Comparison of ENCODE assay signal across 21 cellular contexts in the genomic region with DNA sequence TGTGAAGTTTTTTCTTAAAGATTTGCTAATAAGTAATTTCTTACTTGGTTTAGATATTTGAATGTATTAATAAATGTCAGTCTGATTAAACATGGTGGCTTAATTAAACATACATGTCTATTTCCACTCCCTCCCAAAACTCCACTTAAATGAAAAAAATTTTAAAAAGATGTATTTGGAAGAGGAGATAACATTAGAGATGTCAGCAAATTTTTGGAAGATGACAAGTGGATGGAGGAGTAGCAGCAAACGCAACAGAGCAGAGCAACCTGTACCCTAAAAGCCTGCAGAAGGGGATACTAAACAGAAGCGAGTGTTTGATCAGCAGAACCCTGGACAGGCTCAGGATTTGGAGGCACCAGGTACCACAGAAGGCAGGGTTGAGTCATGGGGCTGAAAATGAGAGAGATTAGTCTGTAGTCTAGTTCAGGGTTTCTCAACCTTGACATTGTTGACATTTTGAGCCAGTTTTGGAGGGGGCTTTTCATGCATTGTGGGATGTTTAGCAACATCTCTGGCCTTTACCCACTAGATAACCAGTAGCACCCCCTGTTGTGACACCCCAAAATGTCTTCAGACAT. TPM values are rescaled to one million over a fixed set of nuclear protein-coding genes. Genes with fewer than 3 reads are reported as not detected.
DNase-seq lines count a peak whose midpoint lies in the region; ATAC-seq and TF ChIP-seq lines count a peak whose summit lies in the region.
"Had no signal": no experiment of that assay in that cellular context is flagged by ENCODE, and none has a peak within 500 bp of the region (broad histone marks: within the 10 kb centered on the region; RNA-seq: fewer than 3 reads in every experiment).

No MANE protein-coding gene starts in this region.

- intact Hi-C loops in activated CD4-positive, alpha-beta T cell treated with anti-CD3 and anti-CD28 coated beads for 36 hours (cut with DNase I, micrococcal nuclease) = loop anchor here in 1 of 2 experiments (2.0 kb wide), 1 partner anchor 16 kb away; no protein-coding TSS in a partner anchor
- intact Hi-C loops in natural killer cell (cut with micrococcal nuclease) = no loop called here
- intact Hi-C loops in CD4-positive, alpha-beta memory T cell (cut with micrococcal nuclease) = no loop called here

- CTCF ChIA-PET in activated CD4-positive, alpha-beta T cell treated with anti-CD3 and anti-CD28 coated beads for 36 hours (lab: Charles Lee) = no interaction called here
- CTCF ChIA-PET in CD4-positive, alpha-beta memory T cell (lab: Charles Lee; ENCODE audit: partially characterized antibody) = no interaction called here

- no peaks in the 10 kb centered on the region for H3K27me3 ChIP-seq in CD4-positive, alpha-beta memory T cell (ENCODE audit: insufficient read depth, low read length)
- H3K27me3 ChIP-seq: transverse colon had no signal

- peaks cover 41% of the 10 kb centered on the region for H3K4me1 ChIP-seq in CD4-positive, alpha-beta memory T cell (ENCODE audit: insufficient read depth, low read length)

- H3K36me3 ChIP-seq in CD4-positive, alpha-beta memory T cell (ENCODE audit: insufficient read depth, low read length) = peaks cover 44% of the 10 kb centered on the region

- H3K27ac Mint-ChIP-seq in activated CD4-positive, alpha-beta T cell treated with anti-CD3 and anti-CD28 coated beads for 36 hours = peak overlapping the region; percentile 9
- H3K27ac Mint-ChIP-seq in activated naive CD8-positive, alpha-beta T cell treated with anti-CD3 and anti-CD28 coated beads, Interleukin-2, amount 50 U/mL, for 24 hours = peak overlapping the region; percentile 74
- peak overlapping the region; percentile 11 to 74 for H3K27ac Mint-ChIP-seq in natural killer cell
- peak overlapping the region in 2 of 7 donors; percentile 38 to 41 for H3K27ac Mint-ChIP-seq in CD4-positive, alpha-beta memory T cell

- no peaks in the 10 kb centered on the region for H3K27me3 Mint-ChIP-seq in activated CD4-positive, alpha-beta T cell treated with anti-CD3 and anti-CD28 coated beads for 36 hours
- no peaks in the 10 kb centered on the region for H3K27me3 Mint-ChIP-seq in activated naive CD8-positive, alpha-beta T cell treated with anti-CD3 and anti-CD28 coated beads, Interleukin-2, amount 50 U/mL, for 24 hours
- no peaks in the 10 kb centered on the region for H3K27me3 Mint-ChIP-seq in natural killer cell (ENCODE audit: low read depth in 2 of 2)
- no peaks in the 10 kb centered on the region for H3K27me3 Mint-ChIP-seq in CD4-positive, alpha-beta memory T cell

- H3K4me1 Mint-ChIP-seq in activated CD4-positive, alpha-beta T cell treated with anti-CD3 and anti-CD28 coated beads for 36 hours = peaks cover 56% of the 10 kb centered on the region
- H3K4me1 Mint-ChIP-seq in activated naive CD8-positive, alpha-beta T cell treated with anti-CD3 and anti-CD28 coated beads, Interleukin-2, amount 50 U/mL, for 24 hours = peaks cover 48% of the 10 kb centered on the region
- H3K4me1 Mint-ChIP-seq in natural killer cell = peaks cover 34 to 43% of the 10 kb centered on the region in 2 donors
- peaks cover 21 to 48% (median 26%) of the 10 kb centered on the region in 4 donors for H3K4me1 Mint-ChIP-seq in CD4-positive, alpha-beta memory T cell

- ATAC-seq in activated CD4-positive, alpha-beta T cell treated with anti-CD3 and anti-CD28 coated beads for 36 hours = peak; percentile 88
- peak; percentile 86 for ATAC-seq in activated naive CD8-positive, alpha-beta T cell treated with anti-CD3 and anti-CD28 coated beads, Interleukin-2, amount 50 U/mL, for 24 hours
- ATAC-seq in natural killer cell (no peak), HG03139 (IDR thresholded peaks at IDR 0.05; ENCODE audit: unreplicated experiment) (no peak)
- ATAC-seq: mucosa of descending colon had no signal

- no peak overlapping the region for H3K4me3 Mint-ChIP-seq in activated CD4-positive, alpha-beta T cell treated with anti-CD3 and anti-CD28 coated beads for 36 hours
- no peak overlapping the region for H3K4me3 Mint-ChIP-seq in activated naive CD8-positive, alpha-beta T cell treated with anti-CD3 and anti-CD28 coated beads, Interleukin-2, amount 50 U/mL, for 24 hours
- H3K4me3 Mint-ChIP-seq in natural killer cell = no peak overlapping the region
- no peak overlapping the region for H3K4me3 Mint-ChIP-seq in CD4-positive, alpha-beta memory T cell

- POLR2A ChIA-PET in activated CD4-positive, alpha-beta T cell treated with anti-CD3 and anti-CD28 coated beads for 36 hours (lab: Charles Lee) = no interaction called here
- POLR2A ChIA-PET in CD4-positive, alpha-beta memory T cell (lab: Charles Lee; ENCODE audit: partially characterized antibody) = no interaction called here

- peak; percentile 44 for DNase-seq in activated CD4-positive, alpha-beta T cell treated with anti-CD3 and anti-CD28 coated beads for 36 hours
- no peak for DNase-seq in activated CD4-positive, alpha-beta T cell treated with anti-CD3 and anti-CD28 coated beads for 1 hour
- DNase-seq in GM12865 (ENCODE audit: low read depth) (peak; percentile 20), natural killer cell (no peak), substantia nigra (lab: John Stamatoyannopoulos, UW) (no peak)
- no peak for DNase-seq in activated naive CD8-positive, alpha-beta T cell treated with anti-CD3 and anti-CD28 coated beads, Interleukin-2, amount 50 U/mL, for 24 hours
- no peak for DNase-seq in CD4-positive, alpha-beta memory T cell
- DNase-seq: 8988T; activated effector memory CD4-positive, alpha-beta T cell treated with anti-CD3 and anti-CD28 coated beads, Interleukin-2, amount 50 U/mL, for 16 hours; head of caudate nucleus; left ventricle myocardium inferior; mucosa of descending colon; NCI-H1105 treated with DMSO at 0.1 percent for 48 hours; NCI-H510A treated with DMSO at 0.1 percent for 48 hours; Right ventricle myocardium superior; transverse colon had no signal

- H3K36me3 Mint-ChIP-seq in activated CD4-positive, alpha-beta T cell treated with anti-CD3 and anti-CD28 coated beads for 36 hours (ENCODE audit: low read depth) = peaks cover 42% of the 10 kb centered on the region
- H3K36me3 Mint-ChIP-seq in activated naive CD8-positive, alpha-beta T cell treated with anti-CD3 and anti-CD28 coated beads, Interleukin-2, amount 50 U/mL, for 24 hours (ENCODE audit: low read depth) = peaks cover 53% of the 10 kb centered on the region
- peaks cover 10% of the 10 kb centered on the region for H3K36me3 Mint-ChIP-seq in natural killer cell
- peaks cover 43 to 60% of the 10 kb centered on the region in 2 donors for H3K36me3 Mint-ChIP-seq in CD4-positive, alpha-beta memory T cell

- no peak overlapping the region for H3K4me3 ChIP-seq in GM12865 (ENCODE audit: low read depth, low read length)
- no peak overlapping the region for H3K4me3 ChIP-seq in CD4-positive, alpha-beta memory T cell (ENCODE audit: low read length in 2 of 2)
- H3K4me3 ChIP-seq: left ventricle myocardium inferior, mucosa of descending colon, transverse colon had no signal

- H3K27ac ChIP-seq in CD4-positive, alpha-beta memory T cell (ENCODE audit: low read depth, low read length) = no peak overlapping the region
- no peak overlapping the region for H3K27ac ChIP-seq in substantia nigra (ENCODE audit: low read depth, low read length, poor library complexity, severe bottlenecking)
- H3K27ac ChIP-seq: left ventricle myocardium inferior, transverse colon had no signal

- no peaks in the 10 kb centered on the region for H3K9me3 Mint-ChIP-seq in activated CD4-positive, alpha-beta T cell treated with anti-CD3 and anti-CD28 coated beads for 36 hours (ENCODE audit: low read depth)
- no peaks in the 10 kb centered on the region for H3K9me3 Mint-ChIP-seq in activated naive CD8-positive, alpha-beta T cell treated with anti-CD3 and anti-CD28 coated beads, Interleukin-2, amount 50 U/mL, for 24 hours
- no peaks in the 10 kb centered on the region for H3K9me3 Mint-ChIP-seq in natural killer cell
- H3K9me3 Mint-ChIP-seq in CD4-positive, alpha-beta memory T cell = no peaks in the 10 kb centered on the region

- no peaks in the 10 kb centered on the region for H3K9me3 ChIP-seq in CD4-positive, alpha-beta memory T cell (ENCODE audit: control insufficient read depth in 1 of 2, low read length in 2 of 2)
- H3K9me3 ChIP-seq: left ventricle myocardium inferior, mucosa of descending colon, transverse colon had no signal

- TF ChIP-seq CTCF in GM12865 (IDR thresholded peaks at IDR 0.05; ENCODE audit: insufficient read depth, low read depth, low read length, missing control alignments) (no peak), natural killer cell (IDR thresholded peaks at IDR 0.05) (no peak)

RNA-seq across cellular contexts. Expression of a gene that starts 17.8 kb away (rescaled TPM):
- total RNA-seq in activated CD4-positive, alpha-beta T cell treated with anti-CD3 and anti-CD28 coated beads for 36 hours = 100 to 1,000 TPM; 112 to 120 TPM
- total RNA-seq in natural killer cell = 100 to 1,000 TPM; 152 to 213 (median 196) TPM
- 100 to 1,000 TPM; 254 to 291 TPM for total RNA-seq in CD4-positive, alpha-beta memory T cell
- 10 to 100 TPM; 21.9 to 79.6 TPM for polyA plus RNA-seq in CD4-positive, alpha-beta memory T cell

RNA-seq across cellular contexts. Expression of a gene that starts 29.5 kb away (rescaled TPM):
- 10 to 100 TPM; 28.0 to 29.8 TPM for total RNA-seq in activated CD4-positive, alpha-beta T cell treated with anti-CD3 and anti-CD28 coated beads for 36 hours
- 10 to 100 TPM; 22.1 to 32.0 (median 30.8) TPM for total RNA-seq in natural killer cell
- 10 to 100 TPM; 34.2 to 39.3 TPM for total RNA-seq in CD4-positive, alpha-beta memory T cell
- polyA plus RNA-seq in CD4-positive, alpha-beta memory T cell = 1 to 10 TPM; 2.1 to 8.1 TPM

RNA-seq across cellular contexts. Expression of a gene that starts 30.1 kb away (rescaled TPM):
- total RNA-seq in activated CD4-positive, alpha-beta T cell treated with anti-CD3 and anti-CD28 coated beads for 36 hours = not detected
- not detected for total RNA-seq in natural killer cell
- total RNA-seq in CD4-positive, alpha-beta memory T cell = not detected
- not detected for polyA plus RNA-seq in CD4-positive, alpha-beta memory T cell
- total RNA-seq: activated CD8-positive, alpha-beta memory T cell treated with anti-CD3 and anti-CD28 coated beads for 36 hours; H4; left ventricle myocardium inferior; renal cortical epithelial cell; Right ventricle myocardium superior had no signal
- polyA plus RNA-seq: BJ had no signal

Comparison
In these comparisons a context has a peak if more than half of its experiments do, and no peak if none do; other contexts are left out.
1. DNase-seq: peak in activated CD4-positive, alpha-beta T cell treated with anti-CD3 and anti-CD28 coated beads for 36 hours (single experiment) and GM12865 (single experiment); none in activated CD4-positive, alpha-beta T cell treated with anti-CD3 and anti-CD28 coated beads for 1 hour (single experiment), activated naive CD8-positive, alpha-beta T cell treated with anti-CD3 and anti-CD28 coated beads, Interleukin-2, amount 50 U/mL, for 24 hours (single experiment), natural killer cell (single experiment), CD4-positive, alpha-beta memory T cell (0 of 5) and substantia nigra (0 of 49).
2. ATAC-seq: peak in activated CD4-positive, alpha-beta T cell treated with anti-CD3 and anti-CD28 coated beads for 36 hours (single experiment) and activated naive CD8-positive, alpha-beta T cell treated with anti-CD3 and anti-CD28 coated beads, Interleukin-2, amount 50 U/mL, for 24 hours (single experiment); none in natural killer cell (0 of 3) and HG03139 (single experiment).